Comparison of ENCODE assay signal across 1 cellular context in genomic region chr10:80271416-80271815, GRCh38.
TF ChIP-seq lines count a peak whose summit lies in the region.

No MANE protein-coding gene starts in this region.

TF ChIP-seq in HepG2, 621 proteins besides CTCF, POLR2A, EP300 and RAD21 (continued from another document):
- no peak for TF ChIP-seq ZFP82 (CRISPR knock-in tag; IDR thresholded peaks at IDR 0.05; ENCODE audit: borderline replicate concordance)
- TF ChIP-seq HNF1B (CRISPR knock-in tag; IDR thresholded peaks at IDR 0.05) = no peak
- 0 out of 2 replicates have a peak, but pooled peaks have one; percentile 15 for TF ChIP-seq ZNF672 (CRISPR knock-in tag; IDR thresholded peaks at IDR 0.05)
- TF ChIP-seq POLR2AphosphoS5 (IDR thresholded peaks at IDR 0.05; ENCODE audit: low read depth, low read length) = peak; percentile 17; the same call in 1 of the 2 replicates
